Comparison of ENCODE assay signal across 14 cellular contexts in the genomic region with DNA sequence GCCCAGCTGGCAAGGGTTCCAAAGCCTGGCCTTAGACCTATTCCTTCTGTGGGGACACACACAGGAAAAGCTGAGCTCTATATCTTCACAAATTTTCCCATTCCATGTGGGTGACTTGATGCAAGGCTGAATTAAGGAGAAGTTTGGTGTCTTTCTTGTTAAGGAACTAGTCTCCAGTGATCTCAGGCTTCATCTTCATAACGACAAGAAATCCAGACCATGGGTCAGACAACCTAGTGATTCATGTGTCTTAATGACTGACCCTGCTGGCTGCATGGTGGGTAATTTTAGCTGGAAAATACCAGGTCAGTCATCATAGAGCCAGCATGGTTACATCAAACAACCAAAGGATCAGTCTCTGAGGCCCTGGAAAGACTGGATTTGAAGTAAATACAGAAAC.
A peak's percentile ranks its signal among the peaks of the same experiment; 100 is the strongest.
DNase-seq lines count a peak whose midpoint lies in the region; ATAC-seq, FAIRE-seq and TF ChIP-seq lines count a peak whose summit lies in the region.
"Had no signal": no experiment of that assay in that cellular context is flagged by ENCODE, and none has a peak within 500 bp of the region (broad histone marks: within the 10 kb centered on the region; RNA-seq: fewer than 3 reads in every experiment).

No MANE protein-coding gene starts in this region.

- no peaks in the 10 kb centered on the region for H3K36me3 Mint-ChIP-seq in natural killer cell treated with Interleukin-12 subunit alpha and Interleukin-12 subunit beta and Interleukin-15 and Interleukin-18, amount 100 ng/mL, for 72 hours
- no peaks in the 10 kb centered on the region for H3K36me3 Mint-ChIP-seq in natural killer cell

- TF ChIP-seq POLR2A in suprapubic skin (IDR thresholded peaks at IDR 0.05): no peak

- H3K36me3 ChIP-seq in small intestine (ENCODE audit: control insufficient read depth in 2 of 2, insufficient read depth in 2 of 2, low read length in 2 of 2) (no peaks in the 10 kb centered on the region), suprapubic skin (no peaks in the 10 kb centered on the region)
- H3K36me3 ChIP-seq: SJCRH30 had no signal

- H3K4me1 ChIP-seq in small intestine (ENCODE audit: control insufficient read depth in 2 of 2, insufficient read depth in 1 of 2, low read depth in 1 of 2, low read length in 1 of 2) (peaks cover 7 to 10% of the 10 kb centered on the region in 2 donors), suprapubic skin (peaks cover 15% of the 10 kb centered on the region)
- H3K4me1 ChIP-seq: SJCRH30 had no signal

- H3K4me1 Mint-ChIP-seq in natural killer cell treated with Interleukin-12 subunit alpha and Interleukin-12 subunit beta and Interleukin-15 and Interleukin-18, amount 100 ng/mL, for 72 hours (ENCODE audit: low read depth in 2 of 2): peaks cover 20 to 27% of the 10 kb centered on the region in 2 donors
- H3K4me1 Mint-ChIP-seq in natural killer cell: peaks cover 8 to 10% of the 10 kb centered on the region in 2 donors

- H3K27me3 ChIP-seq in small intestine (ENCODE audit: control insufficient read depth in 2 of 2, insufficient read depth in 2 of 2, low read length in 2 of 2): no peaks in the 10 kb centered on the region
- no peaks in the 10 kb centered on the region for H3K27me3 ChIP-seq in suprapubic skin
- H3K27me3 ChIP-seq: SJCRH30 had no signal

- H3K27me3 Mint-ChIP-seq in natural killer cell treated with Interleukin-12 subunit alpha and Interleukin-12 subunit beta and Interleukin-15 and Interleukin-18, amount 100 ng/mL, for 72 hours: no peaks in the 10 kb centered on the region
- no peaks in the 10 kb centered on the region for H3K27me3 Mint-ChIP-seq in natural killer cell (ENCODE audit: low read depth in 2 of 2)
- H3K27me3 Mint-ChIP-seq: activated naive CD4-positive, alpha-beta T cell treated with anti-CD3 and anti-CD28 coated beads, Interleukin-2, amount 10 ng/mL, durations not matched to agents 7 days and 5 days had no signal

- intact Hi-C loops in natural killer cell (cut with micrococcal nuclease): no loop called here

- H3K4me3 ChIP-seq in fibroblast of the aortic adventitia (ENCODE audit: low read depth, low read length) (no peak overlapping the region), small intestine (ENCODE audit: low read depth in 1 of 2, low read length in 2 of 2) (no peak overlapping the region), suprapubic skin (no peak overlapping the region)
- H3K4me3 ChIP-seq: SJCRH30 had no signal

- no peak for FAIRE-seq in small intestine (lab: Jason Lieb, UNC)
- FAIRE-seq: A204.1 had no signal

- ATAC-seq in natural killer cell treated with Interleukin-12 subunit alpha and Interleukin-12 subunit beta and Interleukin-15 and Interleukin-18, amount 100 ng/mL, for 72 hours: no peak
- ATAC-seq in natural killer cell: no peak

- 54 to 63% (median 55%) methylated on average over 1 of the region's 1 CpG for WGBS in small intestine, 3 donors
- WGBS in suprapubic skin: 65% methylated on average over 1 of the region's 1 CpG

- TF ChIP-seq CTCF in natural killer cell (IDR thresholded peaks at IDR 0.05) (no peak), fibroblast of the aortic adventitia (IDR thresholded peaks at IDR 0.05; ENCODE audit: insufficient read depth, low read length) (no peak), suprapubic skin (IDR thresholded peaks at IDR 0.05) (no peak)

- no peak for DNase-seq in natural killer cell treated with Interleukin-12 subunit alpha and Interleukin-12 subunit beta and Interleukin-15 and Interleukin-18, amount 100 ng/mL, for 72 hours (ENCODE audit: low spot score)
- no peak for DNase-seq in natural killer cell
- peak; percentile 5 for DNase-seq in MV-4-11 (lab: John Stamatoyannopoulos, UW)
- peak; percentile 31 for DNase-seq in fibroblast of the aortic adventitia (ENCODE audit: low read depth)
- DNase-seq in AML-193 (lab: John Stamatoyannopoulos, UW): no peak
- DNase-seq in NCI-H2029 treated with DMSO at 0.1 percent for 48 hours (lab: John Stamatoyannopoulos, UW): no peak
- DNase-seq in small intestine: no peak
- DNase-seq in suprapubic skin (ENCODE audit: low spot score in 2 of 2): no peak
- DNase-seq: activated CD4-positive, alpha-beta T cell treated with anti-CD3 and anti-CD28 coated beads for 4 hours; activated naive CD4-positive, alpha-beta T cell treated with anti-CD3 and anti-CD28 coated beads, Interleukin-2, amount 10 ng/mL, durations not matched to agents 7 days and 5 days; effector CD8-positive, alpha-beta T cell; NCI-H446; SJCRH30 had no signal

- peak overlapping the region in 1 of 2 donors; percentile 72 for H3K27ac Mint-ChIP-seq in natural killer cell treated with Interleukin-12 subunit alpha and Interleukin-12 subunit beta and Interleukin-15 and Interleukin-18, amount 100 ng/mL, for 72 hours
- no peak overlapping the region for H3K27ac Mint-ChIP-seq in natural killer cell
- H3K27ac Mint-ChIP-seq: activated naive CD4-positive, alpha-beta T cell treated with anti-CD3 and anti-CD28 coated beads, Interleukin-2, amount 10 ng/mL, durations not matched to agents 7 days and 5 days had no signal

- H3K9me3 ChIP-seq in small intestine (ENCODE audit: control insufficient read depth, low read depth): peaks cover 2% of the 10 kb centered on the region
- H3K9me3 ChIP-seq in suprapubic skin: no peaks in the 10 kb centered on the region

- peak overlapping the region; percentile 52 for H3K4me3 Mint-ChIP-seq in natural killer cell treated with Interleukin-12 subunit alpha and Interleukin-12 subunit beta and Interleukin-15 and Interleukin-18, amount 100 ng/mL, for 72 hours
- no peak overlapping the region for H3K4me3 Mint-ChIP-seq in natural killer cell
- H3K4me3 Mint-ChIP-seq: activated naive CD4-positive, alpha-beta T cell treated with anti-CD3 and anti-CD28 coated beads, Interleukin-2, amount 10 ng/mL, durations not matched to agents 7 days and 5 days had no signal

- TF ChIP-seq EP300 in suprapubic skin (IDR thresholded peaks at IDR 0.05): no peak

- H3K27ac ChIP-seq in small intestine (ENCODE audit: low read depth in 1 of 2, low read length in 1 of 2) (no peak overlapping the region), suprapubic skin (no peak overlapping the region)
- H3K27ac ChIP-seq: SJCRH30 had no signal

- no peaks in the 10 kb centered on the region for H3K9me3 Mint-ChIP-seq in natural killer cell treated with Interleukin-12 subunit alpha and Interleukin-12 subunit beta and Interleukin-15 and Interleukin-18, amount 100 ng/mL, for 72 hours
- no peaks in the 10 kb centered on the region for H3K9me3 Mint-ChIP-seq in natural killer cell

Comparison
In these comparisons a context has a peak if more than half of its experiments do, and no peak if none do; other contexts are left out.
1. DNase-seq: peak in MV-4-11 (single experiment) and fibroblast of the aortic adventitia (single experiment); none in natural killer cell treated with Interleukin-12 subunit alpha and Interleukin-12 subunit beta and Interleukin-15 and Interleukin-18, amount 100 ng/mL, for 72 hours (single experiment), natural killer cell (single experiment), AML-193 (0 of 2), NCI-H2029 treated with DMSO at 0.1 percent for 48 hours (single experiment), small intestine (single experiment) and suprapubic skin (0 of 2).